In genomic region chr22:37487129-37487528, GRCh38 we compare ENCODE assay signal across 1 cellular context.
TF ChIP-seq lines count a peak whose summit lies in the region.

No MANE protein-coding gene starts in this region.

TF ChIP-seq in HCT116, 20 proteins besides CTCF, POLR2A, EP300 and RAD21:
- TF ChIP-seq MAX (IDR thresholded peaks at IDR 0.05) (no peak), JUND (IDR thresholded peaks at IDR 0.05) (no peak), SIN3A (IDR thresholded peaks at IDR 0.05; ENCODE audit: low read depth) (no peak), YY1 (IDR thresholded peaks at IDR 0.05; ENCODE audit: extremely low read depth, insufficient replicate concordance, low read depth, low read length) (no peak), CEBPB (IDR thresholded peaks at IDR 0.05; ENCODE audit: low read depth) (no peak), ZBTB33 (IDR thresholded peaks at IDR 0.05; ENCODE audit: extremely low read depth, insufficient replicate concordance, low read length) (no peak), CBX3 (IDR thresholded peaks at IDR 0.05; ENCODE audit: low read depth) (no peak), ZFX (IDR thresholded peaks at IDR 0.05) (no peak), SRF (IDR thresholded peaks at IDR 0.05; ENCODE audit: low read depth) (no peak), ZNF274 (IDR thresholded peaks at IDR 0.05; ENCODE audit: low read depth, low read length) (no peak), EZH2 (IDR thresholded peaks at IDR 0.05) (no peak), EGR1 (IDR thresholded peaks at IDR 0.05; ENCODE audit: low read depth) (no peak), POLR2AphosphoS5 (IDR thresholded peaks at IDR 0.05; ENCODE audit: low read depth, low read length) (no peak), REST (IDR thresholded peaks at IDR 0.05; ENCODE audit: low read depth) (no peak), ELF1 (IDR thresholded peaks at IDR 0.05; ENCODE audit: borderline replicate concordance, low read depth) (no peak), TCF7L2 (IDR thresholded peaks at IDR 0.05; ENCODE audit: borderline replicate concordance, extremely low read depth, insufficient read depth, insufficient read length) (no peak), EZH2phosphoT487 (IDR thresholded peaks at IDR 0.05; ENCODE audit: borderline replicate concordance) (no peak)
